In the genomic region with DNA sequence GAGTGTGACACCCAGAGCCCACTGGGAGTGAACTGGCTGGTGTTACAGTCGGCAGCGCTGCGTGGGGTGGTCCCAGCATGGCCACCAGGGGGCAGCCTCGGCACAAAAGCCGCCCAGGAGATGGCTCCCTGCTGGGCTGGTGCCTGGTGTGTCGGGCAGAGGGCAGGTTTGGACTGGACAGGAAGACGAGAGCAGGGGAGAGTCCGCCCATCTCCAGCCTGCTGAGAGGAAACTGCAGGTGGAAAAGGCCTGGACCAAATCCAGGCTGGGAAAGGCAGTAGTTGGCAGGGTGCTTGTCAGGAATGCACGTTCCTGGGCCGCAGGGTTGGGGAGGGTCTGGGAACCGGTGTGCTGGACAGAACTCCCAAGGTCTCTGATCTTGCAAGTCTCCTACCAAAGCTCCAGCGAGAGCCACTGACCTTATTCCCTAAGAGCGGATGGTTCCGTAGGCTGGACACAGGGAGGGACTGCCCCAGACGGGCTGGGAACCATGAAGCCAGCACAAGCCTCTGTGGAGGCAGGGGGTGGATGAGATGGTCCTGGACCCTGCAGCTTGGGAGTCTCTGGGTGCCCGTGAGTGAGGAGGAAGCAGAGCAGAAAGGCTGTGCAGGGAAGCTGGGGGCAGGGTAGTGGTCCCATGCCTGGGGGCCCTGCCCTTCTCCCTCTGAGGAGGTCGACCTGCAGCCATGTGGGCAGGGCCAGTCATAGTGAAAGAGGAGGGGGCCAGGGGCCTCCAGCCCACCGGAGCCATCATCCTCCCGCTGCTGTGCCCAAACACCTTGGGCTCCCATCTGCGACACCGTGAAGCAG, we compare ENCODE assay signal across 8 cellular contexts. TPM values are rescaled to one million over a fixed set of nuclear protein-coding genes. Genes with fewer than 3 reads are reported as not detected.
DNase-seq lines count a peak whose midpoint lies in the region; ATAC-seq, FAIRE-seq and TF ChIP-seq lines count a peak whose summit lies in the region.

No MANE protein-coding gene starts in this region.

- H3K27me3 ChIP-seq in CD8-positive, alpha-beta memory T cell (ENCODE audit: insufficient read depth, low read length, poor library complexity, severe bottlenecking), result peaks cover 16% of the 10 kb centered on the region

- intact Hi-C loops in activated CD4-positive, alpha-beta memory T cell treated with anti-CD3 and anti-CD28 coated beads for 36 hours (cut with micrococcal nuclease), result loop anchor here (1.0 to 5.0 kb wide), 2 partner anchors 69 to 79 kb away; no protein-coding TSS in a partner anchor

- H3K36me3 Mint-ChIP-seq in CD8-positive, alpha-beta memory T cell, result no peaks in the 10 kb centered on the region
- no peaks in the 10 kb centered on the region for H3K36me3 Mint-ChIP-seq in activated CD4-positive, alpha-beta memory T cell treated with anti-CD3 and anti-CD28 coated beads for 36 hours

- DNase-seq in CD8-positive, alpha-beta memory T cell, result peak; percentile 75 to 88 (median 84)
- DNase-seq in H54 (ENCODE audit: insufficient read length, low spot score), result peak; percentile 82
- peak; percentile 79 for DNase-seq in NCI-H748 (lab: John Stamatoyannopoulos, UW; ENCODE audit: unreplicated experiment)
- DNase-seq in activated CD4-positive, alpha-beta memory T cell treated with anti-CD3 and anti-CD28 coated beads for 36 hours, result peak; percentile 91
- peak; percentile 55 to 80 for DNase-seq in dermis microvascular lymphatic vessel endothelial cell (ENCODE audit: low read depth in 2 of 2)
- DNase-seq in lung microvascular endothelial cell (ENCODE audit: low read depth in 2 of 2), result peak; percentile 84 to 90
- DNase-seq in stimulated activated CD8-positive, alpha-beta memory T cell treated with anti-CD3 and anti-CD28 coated beads, Interleukin-15, amount 100 ng/mL, for 24 hours (ENCODE audit: low read depth), result peak; percentile 89

- H3K4me1 ChIP-seq in CD8-positive, alpha-beta memory T cell (ENCODE audit: insufficient read depth, low read length), result peaks cover 7% of the 10 kb centered on the region

- POLR2A ChIA-PET in CD8-positive, alpha-beta memory T cell (lab: Charles Lee), result interaction anchor here (2.0 kb wide), 1 partner anchor 69 kb away, joined by 7 read pairs; no protein-coding TSS in a partner anchor
- POLR2A ChIA-PET in activated CD4-positive, alpha-beta memory T cell treated with anti-CD3 and anti-CD28 coated beads for 36 hours (lab: Charles Lee), result no interaction called here

- H3K27me3 Mint-ChIP-seq in CD8-positive, alpha-beta memory T cell, result peaks cover 22 to 38% of the 10 kb centered on the region in 2 donors
- H3K27me3 Mint-ChIP-seq in activated CD4-positive, alpha-beta memory T cell treated with anti-CD3 and anti-CD28 coated beads for 36 hours, result peaks cover 25% of the 10 kb centered on the region

- FAIRE-seq in H54 (lab: Jason Lieb, UNC), result peak; percentile 62

- no peaks in the 10 kb centered on the region for H3K9me3 Mint-ChIP-seq in CD8-positive, alpha-beta memory T cell
- no peaks in the 10 kb centered on the region for H3K9me3 Mint-ChIP-seq in activated CD4-positive, alpha-beta memory T cell treated with anti-CD3 and anti-CD28 coated beads for 36 hours

- H3K27ac ChIP-seq in CD8-positive, alpha-beta memory T cell (ENCODE audit: low read depth, low read length), result no peak overlapping the region

- CTCF ChIA-PET in CD8-positive, alpha-beta memory T cell (lab: Charles Lee), result interaction anchor here (0.7 to 6.5 kb wide), 17 partner anchors 8 to 376 kb away, joined by 3 to 122 read pairs (median 5); a partner anchor contains a TSS
- CTCF ChIA-PET in activated CD4-positive, alpha-beta memory T cell treated with anti-CD3 and anti-CD28 coated beads for 36 hours (lab: Charles Lee), result interaction anchor here (0.7 to 6.0 kb wide), 17 partner anchors 8 to 98 kb away, joined by 3 to 108 read pairs (median 5); a partner anchor contains a TSS

- H3K4me3 ChIP-seq in CD8-positive, alpha-beta memory T cell (ENCODE audit: low read length), result no peak overlapping the region

- no peak for TF ChIP-seq POLR2A in H54 (IDR thresholded peaks at IDR 0.05; ENCODE audit: low read depth, low read length)

- peaks cover 5 to 27% (median 11%) of the 10 kb centered on the region in 3 donors for H3K4me1 Mint-ChIP-seq in CD8-positive, alpha-beta memory T cell
- peaks cover 10% of the 10 kb centered on the region for H3K4me1 Mint-ChIP-seq in activated CD4-positive, alpha-beta memory T cell treated with anti-CD3 and anti-CD28 coated beads for 36 hours (ENCODE audit: low read depth)

- H3K9me3 ChIP-seq in CD8-positive, alpha-beta memory T cell (ENCODE audit: low read length), result no peaks in the 10 kb centered on the region

- H3K4me3 Mint-ChIP-seq in CD8-positive, alpha-beta memory T cell, result peak overlapping the region in 6 of 7 donors; percentile 32 to 82 (median 68)
- H3K4me3 Mint-ChIP-seq in activated CD4-positive, alpha-beta memory T cell treated with anti-CD3 and anti-CD28 coated beads for 36 hours, result peak overlapping the region; percentile 34

- no peaks in the 10 kb centered on the region for H3K36me3 ChIP-seq in CD8-positive, alpha-beta memory T cell (ENCODE audit: insufficient read depth, low read length)

- ATAC-seq in GM19455 (IDR thresholded peaks at IDR 0.05; ENCODE audit: unreplicated experiment), result no peak

- peak overlapping the region in 3 of 8 donors; percentile 37 to 87 (median 43) for H3K27ac Mint-ChIP-seq in CD8-positive, alpha-beta memory T cell
- H3K27ac Mint-ChIP-seq in activated CD4-positive, alpha-beta memory T cell treated with anti-CD3 and anti-CD28 coated beads for 36 hours, result peak overlapping the region; percentile 39

RNA-seq across cellular contexts. Expression of a gene that starts 1.8 kb away (rescaled TPM):
- total RNA-seq in CD8-positive, alpha-beta memory T cell, result under 1 TPM in 1 of 2 experiments, not detected in 1; 0.04 TPM
- not detected for polyA plus RNA-seq in CD8-positive, alpha-beta memory T cell
- total RNA-seq in activated CD4-positive, alpha-beta memory T cell treated with anti-CD3 and anti-CD28 coated beads for 36 hours, result under 1 TPM; 0.02 to 0.05 TPM
- total RNA-seq in dermis microvascular lymphatic vessel endothelial cell, result 16.8 and 17.1 TPM in 2 replicates
- total RNA-seq in lung microvascular endothelial cell, result 6.0 and 21.8 TPM in 2 replicates

RNA-seq across cellular contexts. Expression of a gene that starts 9.2 kb away (rescaled TPM):
- total RNA-seq in CD8-positive, alpha-beta memory T cell, result 1 to 10 TPM; 3.8 to 3.9 TPM
- 0.32 TPM for polyA plus RNA-seq in CD8-positive, alpha-beta memory T cell
- 1 to 10 TPM in 1 of 2 experiments, under 1 TPM in 1; 0.78 to 1.2 TPM for total RNA-seq in activated CD4-positive, alpha-beta memory T cell treated with anti-CD3 and anti-CD28 coated beads for 36 hours
- total RNA-seq in dermis microvascular lymphatic vessel endothelial cell (4.4 and 5.1 TPM in 2 replicates), lung microvascular endothelial cell (3.2 and 3.5 TPM in 2 replicates)

RNA-seq across cellular contexts. Expression of a gene that starts 44.5 kb away (rescaled TPM):
- total RNA-seq in CD8-positive, alpha-beta memory T cell, result 10 to 100 TPM; 73.0 to 76.7 TPM
- polyA plus RNA-seq in CD8-positive, alpha-beta memory T cell, result 23.8 TPM
- 10 to 100 TPM; 63.4 to 69.1 TPM for total RNA-seq in activated CD4-positive, alpha-beta memory T cell treated with anti-CD3 and anti-CD28 coated beads for 36 hours
- total RNA-seq in dermis microvascular lymphatic vessel endothelial cell, result 26.2 and 26.3 TPM in 2 replicates
- total RNA-seq in lung microvascular endothelial cell, result 16.3 and 19.8 TPM in 2 replicates

RNA-seq across cellular contexts. Expression of a gene that starts 51.7 kb away (rescaled TPM):
- total RNA-seq in CD8-positive, alpha-beta memory T cell, result under 1 TPM in 1 of 2 experiments, not detected in 1; 0.04 TPM
- not detected for polyA plus RNA-seq in CD8-positive, alpha-beta memory T cell
- not detected for total RNA-seq in activated CD4-positive, alpha-beta memory T cell treated with anti-CD3 and anti-CD28 coated beads for 36 hours
- total RNA-seq in dermis microvascular lymphatic vessel endothelial cell, result under 0.01 TPM in 1 of 2 replicates, not detected in the other
- under 0.01 TPM in 1 of 2 replicates, not detected in the other for total RNA-seq in lung microvascular endothelial cell
